ENCODE assay signal across 8 cellular contexts in genomic region chr1:189811960-189812359, GRCh38.
"Had no signal": no experiment of that assay in that cellular context is flagged by ENCODE, and none has a peak within 500 bp of the region (broad histone marks: within the 10 kb centered on the region; RNA-seq: fewer than 3 reads in every experiment).

No MANE protein-coding gene starts in this region.

- H3K4me2 ChIP-seq: GM23338, KMS-11 had no signal

- H3K9ac ChIP-seq: KMS-11 had no signal

- FAIRE-seq: H1, H54, HTR-8/SVneo had no signal

- ATAC-seq: GM23338 had no signal

- H2AFZ ChIP-seq: GM23338 had no signal

- H3K4me3 ChIP-seq: GM23338 had no signal

- DNase-seq: H9, HCEC 1CT, KBM-7 had no signal

- H3K27ac ChIP-seq: KMS-11 had no signal
